8 cellular contexts compared by ENCODE assay signal in the genomic region with DNA sequence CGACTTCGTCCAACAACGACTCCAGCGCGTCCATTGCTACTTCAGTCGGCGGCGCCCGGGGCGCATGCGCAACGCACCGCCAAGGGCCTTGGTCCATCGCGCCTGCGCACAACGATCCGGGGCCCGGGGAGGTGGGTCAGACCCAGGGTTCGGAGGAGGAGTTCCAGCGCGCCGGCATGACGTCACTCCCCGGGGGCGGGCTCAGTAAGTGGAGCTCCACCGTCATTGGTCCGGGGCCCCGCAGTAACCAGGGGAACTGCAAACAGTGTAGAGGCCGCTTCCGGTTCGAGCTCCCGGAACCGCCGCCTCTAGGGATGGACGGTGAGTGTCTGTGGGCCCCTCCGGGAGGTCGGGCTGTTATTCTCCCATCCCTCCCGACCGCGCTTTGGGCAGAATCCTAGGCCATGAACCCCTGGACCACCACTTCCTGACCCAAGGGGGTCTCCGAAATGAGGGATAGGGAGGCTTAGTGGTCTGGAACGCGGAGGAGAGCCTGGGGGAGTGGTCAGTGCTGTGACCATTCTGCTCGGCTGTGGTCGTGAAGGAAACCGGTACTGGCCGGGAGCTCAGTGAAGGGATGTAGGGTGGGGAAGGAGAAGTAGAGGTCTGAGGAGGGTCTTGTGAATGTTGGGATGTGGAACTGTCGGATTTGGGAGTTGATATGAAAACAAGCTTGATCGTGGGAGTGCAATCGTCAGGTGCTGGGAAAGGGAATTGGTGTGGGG. TPM values are rescaled to one million over a fixed set of nuclear protein-coding genes. Genes with fewer than 3 reads are reported as not detected.
A peak's percentile ranks its signal among the peaks of the same experiment; 100 is the strongest.
DNase-seq lines count a peak whose midpoint lies in the region; ATAC-seq and TF ChIP-seq lines count a peak whose summit lies in the region.

A gene with protein sequence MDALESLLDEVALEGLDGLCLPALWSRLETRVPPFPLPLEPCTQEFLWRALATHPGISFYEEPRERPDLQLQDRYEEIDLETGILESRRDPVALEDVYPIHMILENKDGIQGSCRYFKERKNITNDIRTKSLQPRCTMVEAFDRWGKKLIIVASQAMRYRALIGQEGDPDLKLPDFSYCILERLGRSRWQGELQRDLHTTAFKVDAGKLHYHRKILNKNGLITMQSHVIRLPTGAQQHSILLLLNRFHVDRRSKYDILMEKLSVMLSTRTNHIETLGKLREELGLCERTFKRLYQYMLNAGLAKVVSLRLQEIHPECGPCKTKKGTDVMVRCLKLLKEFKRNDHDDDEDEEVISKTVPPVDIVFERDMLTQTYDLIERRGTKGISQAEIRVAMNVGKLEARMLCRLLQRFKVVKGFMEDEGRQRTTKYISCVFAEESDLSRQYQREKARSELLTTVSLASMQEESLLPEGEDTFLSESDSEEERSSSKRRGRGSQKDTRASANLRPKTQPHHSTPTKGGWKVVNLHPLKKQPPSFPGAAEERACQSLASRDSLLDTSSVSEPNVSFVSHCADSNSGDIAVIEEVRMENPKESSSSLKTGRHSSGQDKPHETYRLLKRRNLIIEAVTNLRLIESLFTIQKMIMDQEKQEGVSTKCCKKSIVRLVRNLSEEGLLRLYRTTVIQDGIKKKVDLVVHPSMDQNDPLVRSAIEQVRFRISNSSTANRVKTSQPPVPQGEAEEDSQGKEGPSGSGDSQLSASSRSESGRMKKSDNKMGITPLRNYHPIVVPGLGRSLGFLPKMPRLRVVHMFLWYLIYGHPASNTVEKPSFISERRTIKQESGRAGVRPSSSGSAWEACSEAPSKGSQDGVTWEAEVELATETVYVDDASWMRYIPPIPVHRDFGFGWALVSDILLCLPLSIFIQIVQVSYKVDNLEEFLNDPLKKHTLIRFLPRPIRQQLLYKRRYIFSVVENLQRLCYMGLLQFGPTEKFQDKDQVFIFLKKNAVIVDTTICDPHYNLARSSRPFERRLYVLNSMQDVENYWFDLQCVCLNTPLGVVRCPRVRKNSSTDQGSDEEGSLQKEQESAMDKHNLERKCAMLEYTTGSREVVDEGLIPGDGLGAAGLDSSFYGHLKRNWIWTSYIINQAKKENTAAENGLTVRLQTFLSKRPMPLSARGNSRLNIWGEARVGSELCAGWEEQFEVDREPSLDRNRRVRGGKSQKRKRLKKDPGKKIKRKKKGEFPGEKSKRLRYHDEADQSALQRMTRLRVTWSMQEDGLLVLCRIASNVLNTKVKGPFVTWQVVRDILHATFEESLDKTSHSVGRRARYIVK (N-terminal part only) (minus strand): TSS at position 57 of the 725 bp plus-strand sequence. CDS start 23 bp downstream, at position 34.
TSS of gene KATNIP (plus strand) at position 288 of the 725 bp plus-strand sequence. CDS start at position 315, 27 bp downstream.

- peak within 1 kb of the TSS; percentile 91 for H3K27ac Mint-ChIP-seq in activated T-helper 2 cell treated with anti-CD3 and anti-CD28 coated beads, Interferon-gamma antibody, Interleukin-2, Interleukin-4, amounts not matched to agents 10 μg/mL and 5 μg/mL and 100 μg/mL, durations not matched to agents 14 hours and 24 hours and 36 hours
- H3K27ac Mint-ChIP-seq in nephron = peak within 1 kb of the TSS; percentile 81 to 90 (median 90)
- peak within 1 kb of the TSS; percentile 94 for H3K27ac Mint-ChIP-seq in stimulated activated naive CD8-positive, alpha-beta T cell treated with anti-CD3 and anti-CD28 coated beads, Interleukin-15, Interleukin-2, amounts not matched to agents 100 ng/mL and 50 ng/mL, for 24 hours

- no peak within 1 kb of the TSS for H3K27ac ChIP-seq in RWPE2 (ENCODE audit: poor library complexity, severe bottlenecking)

- DNase-seq in EH (ENCODE audit: low read depth) (peak; percentile 99), H4 (ENCODE audit: low spot score) (peak; percentile 96), LoVo (ENCODE audit: low spot score) (peak; percentile 99), RWPE2 (ENCODE audit: low spot score) (peak; percentile 99), fibroblast of peridontal ligament (ENCODE audit: extremely low read depth) (peak; percentile 97)
- peak; percentile 100 for DNase-seq in activated T-helper 2 cell treated with anti-CD3 and anti-CD28 coated beads, Interferon-gamma antibody, Interleukin-2, Interleukin-4, amounts not matched to agents 10 μg/mL and 5 μg/mL and 100 μg/mL, durations not matched to agents 14 hours and 24 hours and 36 hours (ENCODE audit: low spot score)

- no peaks in the 10 kb centered on the region for H3K9me3 ChIP-seq in RWPE2 (ENCODE audit: severe bottlenecking)

- H3K36me3 Mint-ChIP-seq in activated T-helper 2 cell treated with anti-CD3 and anti-CD28 coated beads, Interferon-gamma antibody, Interleukin-2, Interleukin-4, amounts not matched to agents 10 μg/mL and 5 μg/mL and 100 μg/mL, durations not matched to agents 14 hours and 24 hours and 36 hours (ENCODE audit: low read depth) = peaks cover 15% of the 10 kb centered on the region
- H3K36me3 Mint-ChIP-seq in nephron (ENCODE audit: low read depth) = peaks cover 16% of the 10 kb centered on the region
- H3K36me3 Mint-ChIP-seq in stimulated activated naive CD8-positive, alpha-beta T cell treated with anti-CD3 and anti-CD28 coated beads, Interleukin-15, Interleukin-2, amounts not matched to agents 100 ng/mL and 50 ng/mL, for 24 hours (ENCODE audit: low read depth) = peaks cover 8% of the 10 kb centered on the region

- H3K4me1 ChIP-seq in RWPE2 (ENCODE audit: insufficient read depth, poor library complexity, severe bottlenecking) = peaks cover 23% of the 10 kb centered on the region

- H3K27me3 Mint-ChIP-seq in activated T-helper 2 cell treated with anti-CD3 and anti-CD28 coated beads, Interferon-gamma antibody, Interleukin-2, Interleukin-4, amounts not matched to agents 10 μg/mL and 5 μg/mL and 100 μg/mL, durations not matched to agents 14 hours and 24 hours and 36 hours (ENCODE audit: low read depth) = no peaks in the 10 kb centered on the region
- H3K27me3 Mint-ChIP-seq in nephron (ENCODE audit: low read depth) = no peaks in the 10 kb centered on the region
- H3K27me3 Mint-ChIP-seq in stimulated activated naive CD8-positive, alpha-beta T cell treated with anti-CD3 and anti-CD28 coated beads, Interleukin-15, Interleukin-2, amounts not matched to agents 100 ng/mL and 50 ng/mL, for 24 hours = no peaks in the 10 kb centered on the region

- H3K36me3 ChIP-seq in RWPE2 (ENCODE audit: low read depth) = peaks cover 27% of the 10 kb centered on the region

- peaks cover 27% of the 10 kb centered on the region for H3K4me1 Mint-ChIP-seq in activated T-helper 2 cell treated with anti-CD3 and anti-CD28 coated beads, Interferon-gamma antibody, Interleukin-2, Interleukin-4, amounts not matched to agents 10 μg/mL and 5 μg/mL and 100 μg/mL, durations not matched to agents 14 hours and 24 hours and 36 hours (ENCODE audit: low read depth)
- peaks cover 46% of the 10 kb centered on the region for H3K4me1 Mint-ChIP-seq in nephron
- peaks cover 42% of the 10 kb centered on the region for H3K4me1 Mint-ChIP-seq in stimulated activated naive CD8-positive, alpha-beta T cell treated with anti-CD3 and anti-CD28 coated beads, Interleukin-15, Interleukin-2, amounts not matched to agents 100 ng/mL and 50 ng/mL, for 24 hours (ENCODE audit: low read depth)

- H3K4me3 Mint-ChIP-seq in activated T-helper 2 cell treated with anti-CD3 and anti-CD28 coated beads, Interferon-gamma antibody, Interleukin-2, Interleukin-4, amounts not matched to agents 10 μg/mL and 5 μg/mL and 100 μg/mL, durations not matched to agents 14 hours and 24 hours and 36 hours (ENCODE audit: low read depth) = peak within 1 kb of the TSS; percentile 97
- H3K4me3 Mint-ChIP-seq in nephron = peak within 1 kb of the TSS; percentile 96 to 97 (median 96)
- H3K4me3 Mint-ChIP-seq in stimulated activated naive CD8-positive, alpha-beta T cell treated with anti-CD3 and anti-CD28 coated beads, Interleukin-15, Interleukin-2, amounts not matched to agents 100 ng/mL and 50 ng/mL, for 24 hours = peak within 1 kb of the TSS; percentile 99

- H3K4me3 ChIP-seq in RWPE2 (ENCODE audit: severe bottlenecking) = peak within 1 kb of the TSS; percentile 80

- no peaks in the 10 kb centered on the region for H3K27me3 ChIP-seq in RWPE2 (ENCODE audit: insufficient read depth, poor library complexity, severe bottlenecking)

- peak; percentile 98 for ATAC-seq in RWPE2 (ENCODE audit: low read depth)

- H3K9me3 Mint-ChIP-seq in activated T-helper 2 cell treated with anti-CD3 and anti-CD28 coated beads, Interferon-gamma antibody, Interleukin-2, Interleukin-4, amounts not matched to agents 10 μg/mL and 5 μg/mL and 100 μg/mL, durations not matched to agents 14 hours and 24 hours and 36 hours = no peaks in the 10 kb centered on the region
- H3K9me3 Mint-ChIP-seq in nephron = no peaks in the 10 kb centered on the region
- no peaks in the 10 kb centered on the region for H3K9me3 Mint-ChIP-seq in stimulated activated naive CD8-positive, alpha-beta T cell treated with anti-CD3 and anti-CD28 coated beads, Interleukin-15, Interleukin-2, amounts not matched to agents 100 ng/mL and 50 ng/mL, for 24 hours

- intact Hi-C loops in activated T-helper 2 cell treated with anti-CD3 and anti-CD28 coated beads, Interferon-gamma antibody, Interleukin-2, Interleukin-4, amounts not matched to agents 10 μg/mL and 5 μg/mL and 100 μg/mL, durations not matched to agents 14 hours and 24 hours and 36 hours (cut with micrococcal nuclease) = loop anchor here (5.0 kb wide), 1 partner anchor 348 kb away; the partner anchor contains the start of gene KDM8

- TF ChIP-seq CTCF in RWPE2 (IDR thresholded peaks at IDR 0.05; ENCODE audit: poor library complexity, severe bottlenecking) (no peak), nephron (IDR thresholded peaks at IDR 0.05; ENCODE audit: unreplicated experiment in 3 of 3) (no peak)

RNA-seq across cellular contexts. Expression of the first gene that starts in this region (rescaled TPM):
- 32.2 and 34.3 TPM in 2 replicates for total RNA-seq in H4 (2014; rRNA removed; shearing (Covaris generic))
- total RNA-seq in activated T-helper 2 cell treated with anti-CD3 and anti-CD28 coated beads, Interferon-gamma antibody, Interleukin-2, Interleukin-4, amounts not matched to agents 10 μg/mL and 5 μg/mL and 100 μg/mL, durations not matched to agents 14 hours and 24 hours and 36 hours = 62.2 and 66.9 TPM in 2 replicates

RNA-seq across cellular contexts. Expression of gene KATNIP, which starts in this region (rescaled TPM):
- total RNA-seq in H4 (2014; rRNA removed; shearing (Covaris generic)) = 8.4 and 9.3 TPM in 2 replicates
- 14.2 and 17.0 TPM in 2 replicates for total RNA-seq in activated T-helper 2 cell treated with anti-CD3 and anti-CD28 coated beads, Interferon-gamma antibody, Interleukin-2, Interleukin-4, amounts not matched to agents 10 μg/mL and 5 μg/mL and 100 μg/mL, durations not matched to agents 14 hours and 24 hours and 36 hours
